Comparison of ENCODE assay signal across 30 cellular contexts in genomic region chr5:102380174-102380573, GRCh38.
"Had no signal": no experiment of that assay in that cellular context is flagged by ENCODE, and none has a peak within 500 bp of the region (broad histone marks: within the 10 kb centered on the region; RNA-seq: fewer than 3 reads in every experiment).

No MANE protein-coding gene starts in this region.

- H3K4me3 ChIP-seq: neural progenitor cell, ovary, psoas muscle, right lobe of liver, skin epidermis, smooth muscle cell, spleen, suprapubic skin, testis, tibial artery, transverse colon, upper lobe of right lung, uterus had no signal

- H3K9ac ChIP-seq: neural progenitor cell, parathyroid adenoma had no signal

- H3K27me3 ChIP-seq: neural progenitor cell, ovary, right lobe of liver, spleen, suprapubic skin, testis, tibial artery, transverse colon, upper lobe of right lung, uterus had no signal

- H3K79me2 ChIP-seq: parathyroid adenoma had no signal

- H3K4me1 ChIP-seq: neural progenitor cell, parathyroid adenoma, psoas muscle, right lobe of liver, spleen, suprapubic skin, testis, transverse colon, upper lobe of right lung, uterus had no signal

- H3K9me3 ChIP-seq: ovary, right lobe of liver, testis, transverse colon, uterus had no signal

- H3K36me3 ChIP-seq: neural progenitor cell, ovary, right lobe of liver, spleen, suprapubic skin, tibial artery, transverse colon, upper lobe of right lung, uterus had no signal

- H3K4me2 ChIP-seq: neural progenitor cell, smooth muscle cell had no signal

- H3K27ac ChIP-seq: neural progenitor cell, ovary, parathyroid adenoma, psoas muscle, right lobe of liver, skin epidermis, spleen, suprapubic skin, testis, tibial artery, transverse colon, upper lobe of right lung, uterus had no signal

- ATAC-seq: naive thymus-derived CD8-positive, alpha-beta T cell; psoas muscle; right cardiac atrium; right lobe of liver; stimulated activated memory B cell treated with anti-CD40 and anti-IgM and Interleukin-4, amounts not matched to agents 10 μg/mL and 1 μg/mL and 100 μg/mL, for 72 hours; stimulated activated naive CD8-positive, alpha-beta T cell treated with anti-CD3 and anti-CD28 coated beads, Interleukin-15, amount 100 ng/mL, for 72 hours; stimulated activated naive CD8-positive, alpha-beta T cell treated with anti-CD3 and anti-CD28 coated beads, Interleukin-15, Interleukin-2, amounts not matched to agents 100 U/mL and 50 U/mL, for 24 hours; upper lobe of right lung had no signal

- H2AFZ ChIP-seq: neural progenitor cell, parathyroid adenoma had no signal

- DNase-seq: naive B cell; naive thymus-derived CD8-positive, alpha-beta T cell; occipital lobe; ovary; posterior cingulate gyrus; psoas muscle; retina; right cardiac atrium; right lobe of liver; spleen; stimulated activated CD4-positive, alpha-beta T cell treated with anti-CD3 and anti-CD28 coated beads, Interleukin-12 subunit alpha, Interleukin-12 subunit beta, amount 100 ng/mL, for 4 hours; stimulated activated CD4-positive, alpha-beta T cell treated with anti-CD3 and anti-CD28 coated beads, Interleukin-1b, Interleukin-23, amount 100 ng/mL, for 48 hours; stimulated activated CD4-positive, alpha-beta T cell treated with anti-CD3 and anti-CD28 coated beads, Interleukin-4, amount 100 ng/mL, for 1 hour; stimulated activated CD4-positive, alpha-beta T cell treated with anti-CD3 and anti-CD28 coated beads, Interleukin-4, amount 100 ng/mL, for 4 hours; stimulated activated CD8-positive, alpha-beta memory T cell treated with anti-CD3 and anti-CD28 coated beads, Interleukin-4, amount 100 ng/mL, for 48 hours; stimulated activated naive CD4-positive, alpha-beta T cell; stimulated activated naive CD8-positive, alpha-beta T cell treated with anti-CD3 and anti-CD28 coated beads, Interleukin-15, amount 100 ng/mL, for 72 hours; stimulated activated naive CD8-positive, alpha-beta T cell treated with anti-CD3 and anti-CD28 coated beads, Interleukin-15, Interleukin-2, amounts not matched to agents 100 U/mL and 50 U/mL, for 24 hours; substantia nigra; testis; tibial artery; transverse colon; upper lobe of right lung; uterus had no signal
